ENCODE assay signal across 24 cellular contexts in genomic region chr19:48625891-48626327, GRCh38. TPM values are rescaled to one million over a fixed set of nuclear protein-coding genes. Genes with fewer than 3 reads are reported as not detected.
A peak's percentile ranks its signal among the peaks of the same experiment; 100 is the strongest.
DNase-seq lines count a peak whose midpoint lies in the region; ATAC-seq, FAIRE-seq and TF ChIP-seq lines count a peak whose summit lies in the region.
"Had no signal": no experiment of that assay in that cellular context is flagged by ENCODE, and none has a peak within 500 bp of the region (broad histone marks: within the 10 kb centered on the region; RNA-seq: fewer than 3 reads in every experiment).

No MANE protein-coding gene starts in this region.

- H3K27me3 Mint-ChIP-seq in endodermal cell (ENCODE audit: insufficient read depth): no peaks in the 10 kb centered on the region
- H3K27me3 Mint-ChIP-seq: activated naive CD8-positive, alpha-beta T cell treated with anti-CD3 and anti-CD28 coated beads, Interleukin-2, amount 50 U/mL, for 24 hours; CD8-positive, alpha-beta memory T cell had no signal

- no peak overlapping the region for H3K9ac ChIP-seq in endodermal cell (ENCODE audit: extremely low read depth, low read length, poor library complexity, severe bottlenecking)

- no peak for FAIRE-seq in pancreas (lab: Jason Lieb, UNC)
- FAIRE-seq: bronchial epithelial cell had no signal

- H3K9me3 ChIP-seq in right cardiac atrium (ENCODE audit: control insufficient read depth, low read length): no peaks in the 10 kb centered on the region
- H3K9me3 ChIP-seq in left ventricle myocardium inferior (replicated peaks): no peaks in the 10 kb centered on the region
- no peaks in the 10 kb centered on the region for H3K9me3 ChIP-seq in endodermal cell (ENCODE audit: control insufficient read depth, low read length)
- no peaks in the 10 kb centered on the region for H3K9me3 ChIP-seq in pancreas
- H3K9me3 ChIP-seq: neutrophil, vagina had no signal

- no peak overlapping the region for H3K4me3 ChIP-seq in right cardiac atrium (ENCODE audit: low read length)
- H3K4me3 ChIP-seq in left ventricle myocardium inferior: no peak overlapping the region
- H3K4me3 ChIP-seq in endodermal cell (ENCODE audit: low read length): peak overlapping the region; percentile 89
- H3K4me3 ChIP-seq in pancreas: no peak overlapping the region
- H3K4me3 ChIP-seq: PC-9, vagina had no signal

- no peak overlapping the region for H3K27ac Mint-ChIP-seq in endodermal cell
- H3K27ac Mint-ChIP-seq: activated naive CD8-positive, alpha-beta T cell treated with anti-CD3 and anti-CD28 coated beads, Interleukin-2, amount 50 U/mL, for 24 hours; activated T-helper 2 cell treated with anti-CD3 and anti-CD28 coated beads, Interferon-gamma antibody, Interleukin-2, Interleukin-4, amounts not matched to agents 10 μg/mL and 5 μg/mL and 100 μg/mL, durations not matched to agents 14 hours and 24 hours and 36 hours had no signal

- peak; percentile 34 to 73 (median 66) for DNase-seq in right cardiac atrium
- DNase-seq in left ventricle myocardium inferior: no peak
- DNase-seq in endodermal cell: peak; percentile 49
- peak in 4 of 6 donors; percentile 13 to 81 (median 66) for DNase-seq in pancreas
- DNase-seq in G401 (ENCODE audit: low spot score): no peak
- no peak for DNase-seq in effector CD4-positive, alpha-beta T cell
- DNase-seq in NCI-H2107 treated with DMSO at 0.1 percent for 48 hours (lab: John Stamatoyannopoulos, UW; ENCODE audit: unreplicated experiment): no peak
- DNase-seq: activated CD4-positive, alpha-beta T cell treated with anti-CD3 and anti-CD28 coated beads for 1 hour; activated naive CD8-positive, alpha-beta T cell treated with anti-CD3 and anti-CD28 coated beads, Interleukin-2, amount 50 U/mL, for 24 hours; CD8-positive, alpha-beta memory T cell; dorsolateral prefrontal cortex; erythroblast; foreskin melanocyte; HCEC 1CT; NCI-H1417 treated with DMSO at 0.1 percent for 48 hours; NCI-H82; PC-9 had no signal

- in situ Hi-C loops in G401 (cut with HindIII; ENCODE audit: low sequenced_read_pairs): no loop called here

- H3K36me3 ChIP-seq in left ventricle myocardium inferior: peaks cover 13% of the 10 kb centered on the region
- H3K36me3 ChIP-seq in endodermal cell (ENCODE audit: control insufficient read depth, insufficient read depth, low read length): peaks cover 10% of the 10 kb centered on the region
- H3K36me3 ChIP-seq in pancreas: peaks cover 0 to 6% (median 0%) of the 10 kb centered on the region in 3 donors

- H3K4me1 ChIP-seq in right cardiac atrium (ENCODE audit: control insufficient read depth, insufficient read depth, low read length) (no peaks in the 10 kb centered on the region), left ventricle myocardium inferior (peaks cover 52% of the 10 kb centered on the region), endodermal cell (ENCODE audit: control insufficient read depth, insufficient read depth, low read length) (peaks cover 15% of the 10 kb centered on the region), pancreas (peaks cover 0 to 9% (median 0%) of the 10 kb centered on the region in 3 donors)

- intact Hi-C loops in right cardiac atrium (cut with DNase I) (no loop called here), left ventricle myocardium inferior (cut with micrococcal nuclease) (no loop called here), pancreas (cut with DNase I) (no loop called here)

- peaks cover 27% of the 10 kb centered on the region for H3K4me1 Mint-ChIP-seq in endodermal cell

- H3K9me3 Mint-ChIP-seq in endodermal cell: no peaks in the 10 kb centered on the region
- H3K9me3 Mint-ChIP-seq: activated naive CD8-positive, alpha-beta T cell treated with anti-CD3 and anti-CD28 coated beads, Interleukin-2, amount 50 U/mL, for 24 hours; activated T-helper 2 cell treated with anti-CD3 and anti-CD28 coated beads, Interferon-gamma antibody, Interleukin-2, Interleukin-4, amounts not matched to agents 10 μg/mL and 5 μg/mL and 100 μg/mL, durations not matched to agents 14 hours and 24 hours and 36 hours; CD8-positive, alpha-beta memory T cell had no signal

- peak overlapping the region; percentile 89 for H3K4me3 Mint-ChIP-seq in endodermal cell

- TF ChIP-seq CTCF in left ventricle myocardium inferior (IDR thresholded peaks at IDR 0.05; ENCODE audit: borderline replicate concordance): no peak
- no peak for TF ChIP-seq CTCF in endodermal cell (conservative IDR thresholded peaks at IDR 0.05)
- no peak for TF ChIP-seq CTCF in pancreas (IDR thresholded peaks at IDR 0.05)

- ATAC-seq in right cardiac atrium (no peak), pancreas (no peak), GM19395 (IDR thresholded peaks at IDR 0.05; ENCODE audit: unreplicated experiment) (no peak)
- ATAC-seq: activated naive CD8-positive, alpha-beta T cell treated with anti-CD3 and anti-CD28 coated beads, Interleukin-2, amount 50 U/mL, for 24 hours had no signal

- H3K27me3 ChIP-seq in right cardiac atrium (ENCODE audit: control insufficient read depth, insufficient read depth): no peaks in the 10 kb centered on the region
- no peaks in the 10 kb centered on the region for H3K27me3 ChIP-seq in left ventricle myocardium inferior (ENCODE audit: low read depth)
- H3K27me3 ChIP-seq in endodermal cell (ENCODE audit: control insufficient read depth, insufficient read depth, low read length, poor library complexity, severe bottlenecking): no peaks in the 10 kb centered on the region
- no peaks in the 10 kb centered on the region for H3K27me3 ChIP-seq in pancreas
- H3K27me3 ChIP-seq: dorsolateral prefrontal cortex, neutrophil, vagina had no signal

- H3K27ac ChIP-seq in right cardiac atrium (ENCODE audit: low read length) (no peak overlapping the region), left ventricle myocardium inferior (replicated peaks) (no peak overlapping the region), endodermal cell (ENCODE audit: low read depth, low read length) (no peak overlapping the region), pancreas (no peak overlapping the region)
- H3K27ac ChIP-seq: vagina had no signal

- WGBS in right cardiac atrium: 94% methylated on average over 30 of the region's 30 CpGs
- WGBS in endodermal cell (ENCODE audit: insufficient coverage in 1 of 2, insufficient read length in 1 of 2), 2 experiments: 94 to 97% methylated on average over 20 to 30 of the region's 30 CpGs
- 90 to 91% methylated on average over 30 of the region's 30 CpGs for WGBS in pancreas, 2 donors

- peaks cover 11% of the 10 kb centered on the region for H3K36me3 Mint-ChIP-seq in endodermal cell (ENCODE audit: low read depth)

RNA-seq across cellular contexts. Expression of gene SPHK2, which starts 6.6 kb away (rescaled TPM):
- total RNA-seq in right cardiac atrium (10 to 100 TPM in 3 of 4 donors, 1 to 10 TPM in 1; 7.3 to 12.7 (median 11.7) TPM), left ventricle myocardium inferior (8.0 TPM), endodermal cell (100 to 1,000 TPM in 1 of 2 donors, 10 to 100 TPM in 1; 99.5 to 114 TPM), pancreas (10 to 100 TPM in 1 of 6 donors, 1 to 10 TPM in 5; 4.3 to 11.0 (median 6.6) TPM)
- polyA plus RNA-seq in right cardiac atrium (11.0 TPM), pancreas (10 to 100 TPM; 15.9 to 24.0 TPM)
- polyA plus RNA-seq in endodermal cell (2013, experiment 1 of 2): 31.4 TPM
- polyA plus RNA-seq in endodermal cell (2013, experiment 2 of 2): 30.6 TPM
- total RNA-seq in G401 (2014; rRNA removed; shearing (Covaris generic)): 16.5 and 45.7 TPM in 2 replicates

RNA-seq across cellular contexts. Expression of gene RPL18, which starts 6.9 kb away (rescaled TPM):
- total RNA-seq in right cardiac atrium: 100 to 1,000 TPM; 606 to 773 (median 699) TPM
- 965 TPM for polyA plus RNA-seq in right cardiac atrium
- 530 TPM for total RNA-seq in left ventricle myocardium inferior
- 1,000 to 10,000 TPM; 1,531 to 1,574 TPM for total RNA-seq in endodermal cell
- 1,384 TPM for polyA plus RNA-seq in endodermal cell (2013, experiment 1 of 2)
- 1,252 TPM for polyA plus RNA-seq in endodermal cell (2013, experiment 2 of 2)
- total RNA-seq in pancreas: 1,000 to 10,000 TPM in 4 of 6 donors, 100 to 1,000 TPM in 2; 881 to 1,605 (median 1,071) TPM
- 1,000 to 10,000 TPM; 1,358 to 2,344 TPM for polyA plus RNA-seq in pancreas
- total RNA-seq in G401 (2014; rRNA removed; shearing (Covaris generic)): 3,072 and 3,826 TPM in 2 replicates

RNA-seq across cellular contexts. Expression of gene FAM83E, which starts 11.0 kb away (rescaled TPM):
- total RNA-seq in right cardiac atrium: under 1 TPM in 1 of 4 donors, not detected in 3; 0.33 TPM
- 0.20 TPM for polyA plus RNA-seq in right cardiac atrium
- total RNA-seq in left ventricle myocardium inferior: not detected
- 1 to 10 TPM; 4.4 to 5.7 TPM for total RNA-seq in endodermal cell
- polyA plus RNA-seq in endodermal cell (2013, experiment 1 of 2): 0.36 TPM
- polyA plus RNA-seq in endodermal cell (2013, experiment 2 of 2): 0.37 TPM
- total RNA-seq in pancreas: 1 to 10 TPM; 1.2 to 2.9 (median 2.6) TPM
- polyA plus RNA-seq in pancreas: 1 to 10 TPM; 1.8 to 3.4 TPM
- total RNA-seq in G401 (2014; rRNA removed; shearing (Covaris generic)): 0.34 TPM in 1 of 2 replicates, not detected in the other
- polyA plus RNA-seq: AG04450; CD8-positive, alpha-beta memory T cell had no signal

RNA-seq across cellular contexts. Expression of gene DBP, which starts 11.3 kb away (rescaled TPM):
- total RNA-seq in right cardiac atrium (10 to 100 TPM in 3 of 4 donors, 1 to 10 TPM in 1; 2.8 to 16.9 (median 14.7) TPM), left ventricle myocardium inferior (7.9 TPM), endodermal cell (10 to 100 TPM in 1 of 2 donors, 1 to 10 TPM in 1; 5.3 to 13.1 TPM), pancreas (1 to 10 TPM; 3.3 to 8.3 (median 6.5) TPM)
- polyA plus RNA-seq in right cardiac atrium (9.5 TPM), pancreas (10 to 100 TPM in 1 of 2 donors, 1 to 10 TPM in 1; 4.7 to 11.4 TPM)
- polyA plus RNA-seq in endodermal cell (2013, experiment 1 of 2): 9.7 TPM
- 8.4 TPM for polyA plus RNA-seq in endodermal cell (2013, experiment 2 of 2)
- 25.5 and 40.0 TPM in 2 replicates for total RNA-seq in G401 (2014; rRNA removed; shearing (Covaris generic))

RNA-seq across cellular contexts. Expression of gene SPACA4, which starts 19.4 kb away (rescaled TPM):
- total RNA-seq in right cardiac atrium (not detected), left ventricle myocardium inferior (not detected), endodermal cell (not detected), pancreas (not detected)
- polyA plus RNA-seq in right cardiac atrium (not detected), pancreas (under 1 TPM in 1 of 2 donors, not detected in 1; 0.12 TPM)
- polyA plus RNA-seq in endodermal cell (2013, experiment 1 of 2): not detected
- polyA plus RNA-seq in endodermal cell (2013, experiment 2 of 2): not detected
- total RNA-seq in G401 (2014; rRNA removed; shearing (Covaris generic)): 0.55 TPM in 1 of 2 replicates, not detected in the other
- total RNA-seq: activated T-helper 2 cell treated with anti-CD3 and anti-CD28 coated beads, Interferon-gamma antibody, Interleukin-2, Interleukin-4, amounts not matched to agents 10 μg/mL and 5 μg/mL and 100 μg/mL, durations not matched to agents 14 hours and 24 hours and 36 hours; CD8-positive, alpha-beta memory T cell; dorsolateral prefrontal cortex; mesenteric fat pad; PC-9 had no signal
- polyA plus RNA-seq: AG04450; CD8-positive, alpha-beta memory T cell had no signal

Comparison
In these comparisons a context has a peak if more than half of its experiments do, and no peak if none do; other contexts are left out.
1. DNase-seq: peak in right cardiac atrium (3 of 3), endodermal cell (single experiment) and pancreas (4 of 6); none in left ventricle myocardium inferior (single experiment), G401 (single experiment), effector CD4-positive, alpha-beta T cell (single experiment) and NCI-H2107 treated with DMSO at 0.1 percent for 48 hours (single experiment).